ENCODE assay signal across 24 cellular contexts in the genomic region with DNA sequence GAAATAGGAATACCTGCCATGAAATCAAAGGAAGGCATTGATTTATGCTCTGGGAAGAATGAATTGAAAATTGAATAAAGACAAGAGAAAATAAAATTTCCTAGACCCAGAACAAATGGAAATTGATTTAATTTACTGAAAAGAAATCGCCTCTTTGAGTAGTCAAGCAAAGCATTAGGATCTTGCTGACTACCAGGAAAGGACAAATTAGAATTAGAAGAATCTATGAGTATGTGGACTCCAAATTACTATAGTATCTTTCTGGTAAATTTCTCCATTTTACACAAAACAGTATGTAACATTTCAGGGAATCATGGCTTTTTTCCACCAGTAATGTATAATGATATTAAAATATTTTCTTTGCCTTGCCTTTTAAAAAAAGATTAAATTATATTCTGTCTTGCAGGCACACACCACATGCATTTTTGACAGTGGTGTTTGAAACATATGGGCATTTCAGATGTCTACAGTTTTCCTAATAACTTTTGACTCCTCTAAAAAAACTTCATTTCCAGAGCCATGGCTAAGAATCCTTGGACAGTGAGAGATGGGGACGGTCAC.
"Had no signal": no experiment of that assay in that cellular context is flagged by ENCODE, and none has a peak within 500 bp of the region (broad histone marks: within the 10 kb centered on the region; RNA-seq: fewer than 3 reads in every experiment).

No MANE protein-coding gene starts in this region.

- H3K27me3 ChIP-seq: colonic mucosa, esophagus muscularis mucosa, esophagus squamous epithelium, foreskin keratinocyte, gastrocnemius medialis, gastroesophageal sphincter, heart left ventricle, heart right ventricle had no signal

- H3K9me3 ChIP-seq: colonic mucosa, esophagus muscularis mucosa, esophagus squamous epithelium, gastrocnemius medialis, gastroesophageal sphincter, heart left ventricle, heart right ventricle had no signal

- H3K4me1 ChIP-seq: colonic mucosa, esophagus muscularis mucosa, esophagus squamous epithelium, foreskin keratinocyte, gastrocnemius medialis, gastroesophageal sphincter, heart left ventricle, heart right ventricle had no signal

- H3K4me3 ChIP-seq: colonic mucosa, coronary artery, dorsolateral prefrontal cortex, esophagus muscularis mucosa, esophagus squamous epithelium, gastrocnemius medialis, gastroesophageal sphincter, heart left ventricle, heart right ventricle had no signal

- H3K27ac ChIP-seq: colonic mucosa, coronary artery, dorsolateral prefrontal cortex, epithelial cell of prostate, esophagus muscularis mucosa, esophagus squamous epithelium, foreskin keratinocyte, gastrocnemius medialis, gastroesophageal sphincter, heart left ventricle, heart right ventricle had no signal

- DNase-seq: colonic mucosa; cortex of kidney; dermis blood vessel endothelial cell; dorsolateral prefrontal cortex; effector CD4-positive, alpha-beta T cell; effector CD8-positive, alpha-beta T cell; effector memory CD4-positive, alpha-beta T cell; effector memory CD8-positive, alpha-beta T cell; endodermal cell; erythroblast; esophagus squamous epithelium; foreskin fibroblast; foreskin keratinocyte; foreskin melanocyte; gastrocnemius medialis; glutamatergic neuron; head of caudate nucleus; heart left ventricle; heart right ventricle had no signal

- H3K36me3 ChIP-seq: colonic mucosa, esophagus muscularis mucosa, esophagus squamous epithelium, gastrocnemius medialis, gastroesophageal sphincter, heart left ventricle, heart right ventricle had no signal

- ATAC-seq: effector memory CD8-positive, alpha-beta T cell; esophagus mucosa; foreskin keratinocyte; gastrocnemius medialis; gastroesophageal sphincter; heart left ventricle; heart right ventricle had no signal
